ENCODE assay signal across 9 cellular contexts in the genomic region with DNA sequence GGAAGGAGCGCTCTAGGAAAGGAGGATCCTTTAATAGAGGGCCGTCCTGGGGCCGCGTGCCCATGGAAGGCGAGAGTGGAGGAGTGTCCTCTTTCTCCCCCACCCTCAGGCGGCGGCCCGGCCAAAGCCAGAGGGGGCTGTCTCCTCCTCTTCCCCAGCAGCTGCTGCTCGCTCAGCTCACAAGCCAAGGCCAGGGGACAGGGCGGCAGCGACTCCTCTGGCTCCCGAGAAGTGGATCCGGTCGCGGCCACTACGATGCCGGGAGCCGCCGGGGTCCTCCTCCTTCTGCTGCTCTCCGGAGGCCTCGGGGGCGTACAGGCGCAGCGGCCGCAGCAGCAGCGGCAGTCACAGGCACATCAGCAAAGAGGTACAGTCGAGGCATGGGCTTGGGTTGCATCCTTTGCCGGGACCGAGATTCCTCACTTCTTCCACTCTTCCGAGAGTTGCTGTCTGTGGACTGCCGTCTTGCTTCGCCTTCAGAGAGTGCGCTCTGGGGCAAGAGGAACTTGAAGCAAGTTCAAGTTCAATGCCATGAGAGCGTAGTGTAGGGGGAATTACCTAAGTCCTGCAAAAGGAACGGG. TPM values are rescaled to one million over a fixed set of nuclear protein-coding genes. Genes with fewer than 3 reads are reported as not detected.
DNase-seq lines count a peak whose midpoint lies in the region; ATAC-seq and TF ChIP-seq lines count a peak whose summit lies in the region.
"Had no signal": no experiment of that assay in that cellular context is flagged by ENCODE, and none has a peak within 500 bp of the region (broad histone marks: within the 10 kb centered on the region; RNA-seq: fewer than 3 reads in every experiment).

A gene with protein sequence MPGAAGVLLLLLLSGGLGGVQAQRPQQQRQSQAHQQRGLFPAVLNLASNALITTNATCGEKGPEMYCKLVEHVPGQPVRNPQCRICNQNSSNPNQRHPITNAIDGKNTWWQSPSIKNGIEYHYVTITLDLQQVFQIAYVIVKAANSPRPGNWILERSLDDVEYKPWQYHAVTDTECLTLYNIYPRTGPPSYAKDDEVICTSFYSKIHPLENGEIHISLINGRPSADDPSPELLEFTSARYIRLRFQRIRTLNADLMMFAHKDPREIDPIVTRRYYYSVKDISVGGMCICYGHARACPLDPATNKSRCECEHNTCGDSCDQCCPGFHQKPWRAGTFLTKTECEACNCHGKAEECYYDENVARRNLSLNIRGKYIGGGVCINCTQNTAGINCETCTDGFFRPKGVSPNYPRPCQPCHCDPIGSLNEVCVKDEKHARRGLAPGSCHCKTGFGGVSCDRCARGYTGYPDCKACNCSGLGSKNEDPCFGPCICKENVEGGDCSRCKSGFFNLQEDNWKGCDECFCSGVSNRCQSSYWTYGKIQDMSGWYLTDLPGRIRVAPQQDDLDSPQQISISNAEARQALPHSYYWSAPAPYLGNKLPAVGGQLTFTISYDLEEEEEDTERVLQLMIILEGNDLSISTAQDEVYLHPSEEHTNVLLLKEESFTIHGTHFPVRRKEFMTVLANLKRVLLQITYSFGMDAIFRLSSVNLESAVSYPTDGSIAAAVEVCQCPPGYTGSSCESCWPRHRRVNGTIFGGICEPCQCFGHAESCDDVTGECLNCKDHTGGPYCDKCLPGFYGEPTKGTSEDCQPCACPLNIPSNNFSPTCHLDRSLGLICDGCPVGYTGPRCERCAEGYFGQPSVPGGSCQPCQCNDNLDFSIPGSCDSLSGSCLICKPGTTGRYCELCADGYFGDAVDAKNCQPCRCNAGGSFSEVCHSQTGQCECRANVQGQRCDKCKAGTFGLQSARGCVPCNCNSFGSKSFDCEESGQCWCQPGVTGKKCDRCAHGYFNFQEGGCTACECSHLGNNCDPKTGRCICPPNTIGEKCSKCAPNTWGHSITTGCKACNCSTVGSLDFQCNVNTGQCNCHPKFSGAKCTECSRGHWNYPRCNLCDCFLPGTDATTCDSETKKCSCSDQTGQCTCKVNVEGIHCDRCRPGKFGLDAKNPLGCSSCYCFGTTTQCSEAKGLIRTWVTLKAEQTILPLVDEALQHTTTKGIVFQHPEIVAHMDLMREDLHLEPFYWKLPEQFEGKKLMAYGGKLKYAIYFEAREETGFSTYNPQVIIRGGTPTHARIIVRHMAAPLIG (N-terminal part only) (plus strand): TSS at position 148 of the 581 bp plus-strand sequence. CDS start 108 bp downstream, at position 256.

- 11% methylated on average over 19 of the region's 35 CpGs for WGBS in mammary epithelial cell (ENCODE audit: low coverage, missing lambda C conversion rate)
- 7 to 10% methylated on average over 35 of the region's 35 CpGs for WGBS in sigmoid colon, 2 donors

- TF ChIP-seq CTCF in mammary epithelial cell (conservative IDR thresholded peaks at IDR 0.05 in 1 of 2, IDR thresholded peaks at IDR 0.05 in 1 of 2; ENCODE audit: extremely low read depth in 1 of 2, insufficient read depth in 1 of 2, low read depth in 1 of 2, low read length in 2 of 2) (no peak), sigmoid colon (IDR thresholded peaks at IDR 0.05) (no peak)

- H3K27ac ChIP-seq in mammary epithelial cell (ENCODE audit: insufficient read depth, low read depth, low read length): no peak within 1 kb of the TSS
- peak within 1 kb of the TSS; percentile 55 to 78 (median 67) for H3K27ac ChIP-seq in sigmoid colon
- H3K27ac ChIP-seq: VCaP had no signal

- H3K36me3 ChIP-seq in mammary epithelial cell (ENCODE audit: insufficient read depth, low read length) (no peaks in the 10 kb centered on the region), sigmoid colon (no peaks in the 10 kb centered on the region)

- BruUV-seq in mammary epithelial cell (replicated peaks; lab: Mats Ljungman, UMichigan): no TSS peak

- peak; percentile 15 for DNase-seq in activated CD8-positive, alpha-beta memory T cell treated with anti-CD3 and anti-CD28 coated beads, Interleukin-2, amount 50 U/mL, for 4 hours
- DNase-seq in activated CD8-positive, alpha-beta memory T cell treated with anti-CD3 and anti-CD28 coated beads for 24 hours: no peak
- DNase-seq in mammary epithelial cell (no peak), sigmoid colon (peak; percentile 92)

- no peak for TF ChIP-seq EP300 in sigmoid colon (IDR thresholded peaks at IDR 0.05)

- H4K20me1 ChIP-seq in mammary epithelial cell (ENCODE audit: insufficient read depth, low read length): no peaks in the 10 kb centered on the region

- CTCF ChIA-PET in mammary epithelial cell (lab: Charles Lee; ENCODE audit: low non-redundant PET): no interaction called here

- peak within 1 kb of the TSS; percentile 24 for H2AFZ ChIP-seq in mammary epithelial cell (ENCODE audit: low read depth, low read length)

- ATAC-seq in HG03097 (IDR thresholded peaks at IDR 0.05; ENCODE audit: low FRiP score, unreplicated experiment) (no peak), GM19397 (IDR thresholded peaks at IDR 0.05; ENCODE audit: unreplicated experiment) (no peak), HG03139 (IDR thresholded peaks at IDR 0.05; ENCODE audit: unreplicated experiment) (no peak)

- no peak within 1 kb of the TSS for H3K9ac ChIP-seq in mammary epithelial cell (ENCODE audit: insufficient read depth, low read length)

- H3K4me3 ChIP-seq in mammary epithelial cell (replicated peaks in 1 of 3; ENCODE audit: insufficient read depth in 1 of 3, low read depth in 2 of 3, low read length in 3 of 3): peak within 1 kb of the TSS in 2 of 3 experiments; percentile 1 to 8
- H3K4me3 ChIP-seq in iPS-18c (ENCODE audit: insufficient read depth, low read depth, low read length): peak within 1 kb of the TSS; percentile 52
- peak within 1 kb of the TSS; percentile 37 to 64 (median 54) for H3K4me3 ChIP-seq in sigmoid colon

- H3K4me1 ChIP-seq in mammary epithelial cell (ENCODE audit: insufficient read depth, low read length): peaks cover 4% of the 10 kb centered on the region
- peaks cover 0 to 8% (median 3%) of the 10 kb centered on the region in 4 donors for H3K4me1 ChIP-seq in sigmoid colon

- intact Hi-C loops in mammary epithelial cell (cut with micrococcal nuclease): no loop called here
- intact Hi-C loops in sigmoid colon (cut with DNase I): no loop called here

- peak in 1 of 2 donors; percentile 22 for TF ChIP-seq POLR2A in sigmoid colon (IDR thresholded peaks at IDR 0.05)

- H3K4me2 ChIP-seq in mammary epithelial cell (ENCODE audit: insufficient read depth, low read depth, low read length): peak within 1 kb of the TSS; percentile 82

- H3K79me2 ChIP-seq in mammary epithelial cell (ENCODE audit: insufficient read depth, low read length): no peaks in the 10 kb centered on the region

- H3K9me3 ChIP-seq in mammary epithelial cell (replicated peaks; ENCODE audit: insufficient read depth, low read length) (no peaks in the 10 kb centered on the region), iPS-18c (ENCODE audit: control insufficient read depth, insufficient read depth, low read length) (no peaks in the 10 kb centered on the region), sigmoid colon (no peaks in the 10 kb centered on the region)

- in situ Hi-C loops in mammary epithelial cell (cut with MboI; ENCODE audit: low sequenced_read_pairs in 2 of 2): no loop called here

- dilution Hi-C loops in mammary epithelial cell (cut with HindIII; ENCODE audit: low sequenced_read_pairs): no loop called here

- H3K27me3 ChIP-seq in mammary epithelial cell (ENCODE audit: insufficient read depth, low read length): peaks cover 9% of the 10 kb centered on the region
- no peaks in the 10 kb centered on the region for H3K27me3 ChIP-seq in sigmoid colon

RNA-seq across cellular contexts. Expression of the gene that starts here (rescaled TPM):
- total RNA-seq in mammary epithelial cell (under 1 TPM; 0.50 to 0.73 TPM), sigmoid colon (100 to 1,000 TPM in 3 of 4 donors, 10 to 100 TPM in 1; 59.6 to 131 (median 109) TPM)
- polyA plus RNA-seq in mammary epithelial cell (1.2 TPM), sigmoid colon (1 to 10 TPM in 2 of 3 donors, under 1 TPM in 1; 0.46 to 9.6 (median 4.5) TPM)
- polyA minus RNA-seq in mammary epithelial cell: 0.83 TPM

Comparison
In these comparisons a context has a peak if more than half of its experiments do, and no peak if none do; other contexts are left out.
1. RNA of the gene that starts here (total RNA-seq): 59.6 to 131 TPM in sigmoid colon; 0.50 to 0.73 TPM in mammary epithelial cell; every median in the first group is over 10 times any median in the second.
2. DNase-seq: peak in activated CD8-positive, alpha-beta memory T cell treated with anti-CD3 and anti-CD28 coated beads, Interleukin-2, amount 50 U/mL, for 4 hours (single experiment) and sigmoid colon (single experiment); none in activated CD8-positive, alpha-beta memory T cell treated with anti-CD3 and anti-CD28 coated beads for 24 hours (single experiment) and mammary epithelial cell (single experiment).
3. Peak in every context shown above with its lines, with median percentiles within 50 percentile points of each other: H3K4me3 ChIP-seq.